In the genomic region with DNA sequence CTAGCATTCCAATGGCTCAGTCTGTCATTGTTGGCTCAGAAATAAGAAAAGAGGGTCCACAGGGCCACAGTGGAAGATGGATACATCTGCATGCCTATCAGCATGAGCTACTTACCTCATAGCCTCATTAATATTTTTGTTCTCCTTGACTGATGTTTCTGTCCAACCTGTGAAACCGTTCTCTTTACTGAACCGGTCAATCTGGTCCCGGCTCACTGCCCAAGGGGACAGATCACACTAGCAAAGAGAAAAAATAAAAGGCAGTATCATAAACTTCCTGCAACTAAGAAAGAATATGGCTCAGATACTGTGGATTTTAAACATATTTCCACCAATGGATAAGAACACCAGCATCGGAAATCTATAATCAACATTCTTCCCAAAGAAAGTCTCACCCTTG, we compare ENCODE assay signal across 1 cellular context.
TF ChIP-seq lines count a peak whose summit lies in the region.

No MANE protein-coding gene starts in this region.

TF ChIP-seq in IMR-90, 13 proteins besides CTCF, POLR2A, EP300 and RAD21:
- no peak for TF ChIP-seq CEBPB (IDR thresholded peaks at IDR 0.05; ENCODE audit: low read depth, low read length)
- TF ChIP-seq BHLHE40 (IDR thresholded peaks at IDR 0.05; ENCODE audit: low read depth, low read length): no peak
- no peak for TF ChIP-seq MAZ (IDR thresholded peaks at IDR 0.05; ENCODE audit: borderline replicate concordance, low read depth, low read length)
- TF ChIP-seq NFE2L2 (IDR thresholded peaks at IDR 0.05; ENCODE audit: low read depth, low read length): no peak
- no peak for TF ChIP-seq RFX5 (IDR thresholded peaks at IDR 0.05; ENCODE audit: low read depth, low read length)
- TF ChIP-seq RCOR1 (IDR thresholded peaks at IDR 0.05; ENCODE audit: insufficient replicate concordance, low read length): no peak
- no peak for TF ChIP-seq FOS (IDR thresholded peaks at IDR 0.05; ENCODE audit: low read depth, low read length)
- TF ChIP-seq, protein P1, sequence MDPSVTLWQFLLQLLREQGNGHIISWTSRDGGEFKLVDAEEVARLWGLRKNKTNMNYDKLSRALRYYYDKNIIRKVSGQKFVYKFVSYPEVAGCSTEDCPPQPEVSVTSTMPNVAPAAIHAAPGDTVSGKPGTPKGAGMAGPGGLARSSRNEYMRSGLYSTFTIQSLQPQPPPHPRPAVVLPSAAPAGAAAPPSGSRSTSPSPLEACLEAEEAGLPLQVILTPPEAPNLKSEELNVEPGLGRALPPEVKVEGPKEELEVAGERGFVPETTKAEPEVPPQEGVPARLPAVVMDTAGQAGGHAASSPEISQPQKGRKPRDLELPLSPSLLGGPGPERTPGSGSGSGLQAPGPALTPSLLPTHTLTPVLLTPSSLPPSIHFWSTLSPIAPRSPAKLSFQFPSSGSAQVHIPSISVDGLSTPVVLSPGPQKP (IDR thresholded peaks at IDR 0.05; ENCODE audit: borderline replicate concordance, low read depth, low read length): no peak
- no peak for TF ChIP-seq MXI1 (IDR thresholded peaks at IDR 0.05; ENCODE audit: borderline replicate concordance, low read depth, low read length)
- TF ChIP-seq MAFK (IDR thresholded peaks at IDR 0.05; ENCODE audit: low read depth, low read length): no peak
- no peak for TF ChIP-seq CHD1 (IDR thresholded peaks at IDR 0.05; ENCODE audit: low read depth, low read length)
- TF ChIP-seq, protein P2, sequence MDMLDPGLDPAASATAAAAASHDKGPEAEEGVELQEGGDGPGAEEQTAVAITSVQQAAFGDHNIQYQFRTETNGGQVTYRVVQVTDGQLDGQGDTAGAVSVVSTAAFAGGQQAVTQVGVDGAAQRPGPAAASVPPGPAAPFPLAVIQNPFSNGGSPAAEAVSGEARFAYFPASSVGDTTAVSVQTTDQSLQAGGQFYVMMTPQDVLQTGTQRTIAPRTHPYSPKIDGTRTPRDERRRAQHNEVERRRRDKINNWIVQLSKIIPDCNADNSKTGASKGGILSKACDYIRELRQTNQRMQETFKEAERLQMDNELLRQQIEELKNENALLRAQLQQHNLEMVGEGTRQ (IDR thresholded peaks at IDR 0.05; ENCODE audit: low read depth, low read length): no peak
TF ChIP-seq in IMR-90: peak in this region for 0.
